In genomic region chr3:55009372-55009771, GRCh38 we compare ENCODE assay signal across 26 cellular contexts.
A peak's percentile ranks its signal among the peaks of the same experiment; 100 is the strongest.
DNase-seq lines count a peak whose midpoint lies in the region; ATAC-seq, FAIRE-seq and TF ChIP-seq lines count a peak whose summit lies in the region.
"Had no signal": no experiment of that assay in that cellular context is flagged by ENCODE, and none has a peak within 500 bp of the region (broad histone marks: within the 10 kb centered on the region; RNA-seq: fewer than 3 reads in every experiment).

No MANE protein-coding gene starts in this region.

- DNase-seq in HepG2 (ENCODE audit: low spot score) (no peak), right lobe of liver (no peak), mesenchymal stem cell (no peak), trophoblast cell (no peak), dorsolateral prefrontal cortex (no peak)
- no peak for DNase-seq in natural killer cell treated with Interleukin-12 subunit alpha and Interleukin-12 subunit beta and Interleukin-15 and Interleukin-18, amount 100 ng/mL, for 72 hours (ENCODE audit: low spot score)
- DNase-seq: ACHN; AML-193; BE2C; CD4-positive, alpha-beta T cell; CD8-positive, alpha-beta memory T cell; DMS 273 treated with DMSO at 0.1 percent for 48 hours; DMS79; EL; GDM1; H9 had no signal

- H3K27me3 Mint-ChIP-seq in natural killer cell treated with Interleukin-12 subunit alpha and Interleukin-12 subunit beta and Interleukin-15 and Interleukin-18, amount 100 ng/mL, for 72 hours = peaks cover 0 to 4% of the 10 kb centered on the region in 2 donors
- H3K27me3 Mint-ChIP-seq: CD8-positive, alpha-beta memory T cell had no signal

- no peak for TF ChIP-seq RAD21 in HepG2 (CRISPR knock-in tag; IDR thresholded peaks at IDR 0.05)

- no peak overlapping the region for H3K27ac Mint-ChIP-seq in natural killer cell treated with Interleukin-12 subunit alpha and Interleukin-12 subunit beta and Interleukin-15 and Interleukin-18, amount 100 ng/mL, for 72 hours
- H3K27ac Mint-ChIP-seq: CD4-positive, alpha-beta T cell; CD8-positive, alpha-beta memory T cell; GM23338; H9 had no signal

- H3K23ac ChIP-seq in mesenchymal stem cell (ENCODE audit: low read length in 2 of 2) = no peak overlapping the region
- H3K23ac ChIP-seq in trophoblast cell (ENCODE audit: low read length) = no peak overlapping the region

- TF ChIP-seq EP300 in HepG2 (IDR thresholded peaks at IDR 0.05; ENCODE audit: low read depth in 2 of 2, low read length in 2 of 2) = no peak
- TF ChIP-seq EP300 in HepG2 (CRISPR knock-in tag; IDR thresholded peaks at IDR 0.05; ENCODE audit: borderline replicate concordance) = no peak

- no peak for FAIRE-seq in HepG2 (lab: Jason Lieb, UNC)
- FAIRE-seq: A204.1, D721Med, GM12878, GM19239 had no signal

- H3K4me3 Mint-ChIP-seq in natural killer cell treated with Interleukin-12 subunit alpha and Interleukin-12 subunit beta and Interleukin-15 and Interleukin-18, amount 100 ng/mL, for 72 hours = no peak overlapping the region
- H3K4me3 Mint-ChIP-seq: CD14-positive monocyte; CD4-positive, alpha-beta T cell; CD8-positive, alpha-beta memory T cell; GM23338; H9 had no signal

- H2BK12ac ChIP-seq in mesenchymal stem cell (ENCODE audit: low read length in 2 of 2) (no peak overlapping the region), trophoblast cell (ENCODE audit: low read length) (no peak overlapping the region)

- TF ChIP-seq POLR2A in HepG2 (IDR thresholded peaks at IDR 0.05; ENCODE audit: insufficient read depth in 1 of 2, low read depth in 2 of 2, low read length in 2 of 2) (no peak), right lobe of liver (IDR thresholded peaks at IDR 0.05) (no peak)

- TF ChIP-seq CTCF in HepG2 (CRISPR knock-in tag; IDR thresholded peaks at IDR 0.05) = no peak
- no peak for TF ChIP-seq CTCF in right lobe of liver (IDR thresholded peaks at IDR 0.05)
- TF ChIP-seq CTCF in dorsolateral prefrontal cortex (IDR thresholded peaks at IDR 0.05 in 54 of 56, conservative IDR thresholded peaks at IDR 0.05 in 2 of 56; ENCODE audit: low read depth in 1 of 56, partially characterized antibody in 56 of 56) = no peak

- intact Hi-C loops in HepG2 (cut with micrococcal nuclease; ENCODE audit: unreplicated experiment) (no loop called here), right lobe of liver (cut with DNase I) (no loop called here), dorsolateral prefrontal cortex (cut with DNase I) (loop anchor here in 1 of 2 donors (10.0 kb wide), 1 partner anchor 125 kb away; no protein-coding TSS in a partner anchor)

- H4K8ac ChIP-seq in mesenchymal stem cell (ENCODE audit: low read length) (no peak overlapping the region), trophoblast cell (ENCODE audit: low read depth, low read length) (no peak overlapping the region)

- H2BK15ac ChIP-seq in mesenchymal stem cell (ENCODE audit: low read depth, poor library complexity, severe bottlenecking) = no peak overlapping the region

- H3K9ac ChIP-seq in HepG2 (ENCODE audit: insufficient read depth, low read depth, low read length) (no peak overlapping the region), mesenchymal stem cell (ENCODE audit: low read length) (no peak overlapping the region), trophoblast cell (ENCODE audit: low read length) (no peak overlapping the region)
- H3K9ac ChIP-seq: BLaER1 treated with 17β-estradiol and CSF1 and Interleukin-3, amounts not matched to agents 10 nM and 100 nM had no signal

- ATAC-seq in HepG2 (no peak), right lobe of liver (no peak), GM19452 (IDR thresholded peaks at IDR 0.05; ENCODE audit: unreplicated experiment) (no peak)
- ATAC-seq in natural killer cell treated with Interleukin-12 subunit alpha and Interleukin-12 subunit beta and Interleukin-15 and Interleukin-18, amount 100 ng/mL, for 72 hours = no peak
- ATAC-seq: GM12878, GM23338, HCT116 had no signal

- BruUV-seq in HepG2 (replicated peaks; lab: Mats Ljungman, UMichigan) = no TSS peak

- H3K4me2 ChIP-seq in HepG2 (ENCODE audit: low read depth, low read length) (no peak overlapping the region), mesenchymal stem cell (ENCODE audit: low read length, poor library complexity, severe bottlenecking) (no peak overlapping the region), trophoblast cell (ENCODE audit: low read length) (no peak overlapping the region)
- H3K4me2 ChIP-seq: BLaER1 treated with 17β-estradiol and CSF1 and Interleukin-3, amounts not matched to agents 10 nM and 100 nM; GM23338 had no signal

- H2AK5ac ChIP-seq in mesenchymal stem cell (ENCODE audit: low read length, severe bottlenecking) = peak overlapping the region; percentile 76
- no peak overlapping the region for H2AK5ac ChIP-seq in trophoblast cell (ENCODE audit: low read length)

- no peak overlapping the region for H3K4ac ChIP-seq in mesenchymal stem cell (ENCODE audit: low read depth in 1 of 2, low read length in 2 of 2)
- H3K4ac ChIP-seq in trophoblast cell (ENCODE audit: low read depth, low read length) = no peak overlapping the region

- H3K4me1 ChIP-seq in HepG2 (ENCODE audit: insufficient read depth, low read length) = no peaks in the 10 kb centered on the region
- no peaks in the 10 kb centered on the region for H3K4me1 ChIP-seq in right lobe of liver
- peaks cover 9% of the 10 kb centered on the region for H3K4me1 ChIP-seq in mesenchymal stem cell (ENCODE audit: control insufficient read depth, insufficient read depth, low read depth, low read length)
- peaks cover 5 to 12% of the 10 kb centered on the region in 2 experiments for H3K4me1 ChIP-seq in trophoblast cell (ENCODE audit: control insufficient read depth in 1 of 2, insufficient read depth in 2 of 2, low read length in 2 of 2)
- H3K4me1 ChIP-seq: BE2C had no signal

- H4K20me1 ChIP-seq in HepG2 (ENCODE audit: insufficient read depth, low read length) = no peaks in the 10 kb centered on the region
- H4K20me1 ChIP-seq: BLaER1 treated with 17β-estradiol and CSF1 and Interleukin-3, amounts not matched to agents 10 nM and 100 nM had no signal

- CTCF ChIA-PET in HepG2 (lab: Yijun Ruan, JAX; ENCODE audit: low intra/inter-chr PET ratio, low total read pairs) = no interaction called here

- H3K9me3 Mint-ChIP-seq in natural killer cell treated with Interleukin-12 subunit alpha and Interleukin-12 subunit beta and Interleukin-15 and Interleukin-18, amount 100 ng/mL, for 72 hours = peaks cover 13% of the 10 kb centered on the region
- H3K9me3 Mint-ChIP-seq: GM23338, H9 had no signal

- H4K91ac ChIP-seq in mesenchymal stem cell (ENCODE audit: low read length) (no peak overlapping the region), trophoblast cell (ENCODE audit: low read depth, low read length) (no peak overlapping the region)

- H3K79me2 ChIP-seq in HepG2 (ENCODE audit: insufficient read depth, low read length) (no peaks in the 10 kb centered on the region), trophoblast cell (ENCODE audit: control insufficient read depth, insufficient read depth, low read length, poor library complexity) (no peaks in the 10 kb centered on the region)

- H3K27ac ChIP-seq in HepG2 (ENCODE audit: extremely low read length, insufficient read depth, low read length) = no peak overlapping the region
- H3K27ac ChIP-seq in right lobe of liver = no peak overlapping the region
- no peak overlapping the region for H3K27ac ChIP-seq in mesenchymal stem cell (ENCODE audit: low read length, poor library complexity, severe bottlenecking)
- H3K27ac ChIP-seq in trophoblast cell (ENCODE audit: low read depth, low read length) = peak overlapping the region; percentile 26
- H3K27ac ChIP-seq in dorsolateral prefrontal cortex = no peak overlapping the region
- H3K27ac ChIP-seq: 22Rv1; BLaER1 treated with 17β-estradiol and CSF1 and Interleukin-3, amounts not matched to agents 10 nM and 100 nM had no signal

- H3K4me1 Mint-ChIP-seq in natural killer cell treated with Interleukin-12 subunit alpha and Interleukin-12 subunit beta and Interleukin-15 and Interleukin-18, amount 100 ng/mL, for 72 hours (ENCODE audit: low read depth in 2 of 2) = no peaks in the 10 kb centered on the region
- H3K4me1 Mint-ChIP-seq: CD8-positive, alpha-beta memory T cell had no signal

- no peaks in the 10 kb centered on the region for H3K79me1 ChIP-seq in mesenchymal stem cell (replicated peaks; ENCODE audit: low read length, poor library complexity, severe bottlenecking)
- peaks cover 7% of the 10 kb centered on the region for H3K79me1 ChIP-seq in trophoblast cell (ENCODE audit: low read length)

- WGBS in HepG2 (ENCODE audit: low lambda C conversion rate) = no CpG with 5 or more reads among the region's 4 CpGs
- WGBS in right lobe of liver (ENCODE audit: insufficient coverage, low coverage, low lambda C conversion rate, missing lambda C conversion rate) = 57% methylated on average over 4 of the region's 4 CpGs
- 88% methylated on average over 4 of the region's 4 CpGs for WGBS in mesenchymal stem cell
- no CpG with 5 or more reads among the region's 4 CpGs for WGBS in trophoblast cell (ENCODE audit: extremely low coverage, insufficient coverage, insufficient read length)

- H2BK120ac ChIP-seq in mesenchymal stem cell (ENCODE audit: low read depth, low read length) (no peak overlapping the region), trophoblast cell (ENCODE audit: insufficient read depth, low read length, poor library complexity) (no peak overlapping the region)

- H2AFZ ChIP-seq in HepG2 (ENCODE audit: low read length) = no peak overlapping the region
- no peak overlapping the region for H2AFZ ChIP-seq in mesenchymal stem cell (ENCODE audit: low read depth, low read length)
- no peak overlapping the region for H2AFZ ChIP-seq in trophoblast cell (ENCODE audit: insufficient read depth, low read length, poor library complexity)
- H2AFZ ChIP-seq: GM23338 had no signal

- no peaks in the 10 kb centered on the region for H3K36me3 Mint-ChIP-seq in natural killer cell treated with Interleukin-12 subunit alpha and Interleukin-12 subunit beta and Interleukin-15 and Interleukin-18, amount 100 ng/mL, for 72 hours
- H3K36me3 Mint-ChIP-seq: CD8-positive, alpha-beta memory T cell had no signal

- no peaks in the 10 kb centered on the region for H3K36me3 ChIP-seq in HepG2 (replicated peaks in 1 of 2; ENCODE audit: control insufficient read depth in 1 of 2, insufficient read depth in 2 of 2, low read length in 2 of 2)
- no peaks in the 10 kb centered on the region for H3K36me3 ChIP-seq in right lobe of liver
- H3K36me3 ChIP-seq in mesenchymal stem cell (ENCODE audit: control insufficient read depth in 1 of 2, insufficient read depth in 2 of 2, low read depth in 1 of 2, low read length in 2 of 2) = no peaks in the 10 kb centered on the region
- peaks cover 0 to 2% of the 10 kb centered on the region in 2 experiments for H3K36me3 ChIP-seq in trophoblast cell (ENCODE audit: control insufficient read depth in 1 of 2, insufficient read depth in 2 of 2, low read length in 2 of 2)
- H3K36me3 ChIP-seq: BE2C; BLaER1 treated with 17β-estradiol and CSF1 and Interleukin-3, amounts not matched to agents 10 nM and 100 nM had no signal

- no peak overlapping the region for H3K18ac ChIP-seq in mesenchymal stem cell (ENCODE audit: low read depth in 1 of 2, low read length in 2 of 2)
- H3K18ac ChIP-seq in trophoblast cell (ENCODE audit: low read length) = no peak overlapping the region

- POLR2A ChIA-PET in HepG2 (lab: Yijun Ruan, JAX) = no interaction called here

- H3K4me3 ChIP-seq in HepG2 (replicated peaks in 1 of 3; ENCODE audit: insufficient read depth in 1 of 3, low read depth in 2 of 3, low read length in 3 of 3) = no peak overlapping the region
- H3K4me3 ChIP-seq in right lobe of liver = no peak overlapping the region
- no peak overlapping the region for H3K4me3 ChIP-seq in mesenchymal stem cell (ENCODE audit: insufficient read depth in 1 of 2, low read depth in 1 of 2, low read length in 2 of 2)
- H3K4me3 ChIP-seq in trophoblast cell (ENCODE audit: low read depth, low read length) = no peak overlapping the region
- peak overlapping the region in 1 of 59 donors; percentile 17 for H3K4me3 ChIP-seq in dorsolateral prefrontal cortex
- H3K4me3 ChIP-seq: BLaER1 treated with 17β-estradiol and CSF1 and Interleukin-3, amounts not matched to agents 10 nM and 100 nM; GM12878; GM23338 had no signal

- H4K12ac ChIP-seq in trophoblast cell (ENCODE audit: low read depth, low read length) = no peak overlapping the region

- H3K9me3 ChIP-seq in HepG2 (ENCODE audit: low read length) = no peaks in the 10 kb centered on the region
- no peaks in the 10 kb centered on the region for H3K9me3 ChIP-seq in right lobe of liver
- no peaks in the 10 kb centered on the region for H3K9me3 ChIP-seq in mesenchymal stem cell (ENCODE audit: control insufficient read depth, low read length)
- H3K9me3 ChIP-seq in trophoblast cell (ENCODE audit: insufficient read depth, low read depth, low read length) = no peaks in the 10 kb centered on the region
- H3K9me3 ChIP-seq: BE2C; BLaER1 treated with 17β-estradiol and CSF1 and Interleukin-3, amounts not matched to agents 10 nM and 100 nM had no signal

- in situ Hi-C loops in HepG2 (cut with HindIII; ENCODE audit: extremely low pct_ligation_motif_present, low pct_unique_long_range_greater_than_20kb) = no loop called here

- H3K14ac ChIP-seq in mesenchymal stem cell (ENCODE audit: low read length in 2 of 2) (no peak overlapping the region), trophoblast cell (ENCODE audit: low read length) (no peak overlapping the region)

- peaks cover 0 to 1% of the 10 kb centered on the region in 2 experiments; a peak in 2 of 5 replicates for H3K27me3 ChIP-seq in HepG2 (ENCODE audit: control insufficient read depth in 1 of 2, insufficient read depth in 2 of 2, low read length in 2 of 2)
- no peaks in the 10 kb centered on the region for H3K27me3 ChIP-seq in right lobe of liver
- H3K27me3 ChIP-seq in mesenchymal stem cell (ENCODE audit: control insufficient read depth in 1 of 2, insufficient read depth in 1 of 2, low read length in 2 of 2) = no peaks in the 10 kb centered on the region
- H3K27me3 ChIP-seq in trophoblast cell (ENCODE audit: insufficient read depth, low read length) = no peaks in the 10 kb centered on the region
- H3K27me3 ChIP-seq in dorsolateral prefrontal cortex = no peaks in the 10 kb centered on the region
- H3K27me3 ChIP-seq: BE2C; BLaER1 treated with 17β-estradiol and CSF1 and Interleukin-3, amounts not matched to agents 10 nM and 100 nM had no signal

- no peak overlapping the region for H2BK5ac ChIP-seq in mesenchymal stem cell (ENCODE audit: low read depth, low read length, poor library complexity, severe bottlenecking)
- no peak overlapping the region for H2BK5ac ChIP-seq in trophoblast cell (ENCODE audit: low read depth, low read length, poor library complexity)
